Comparison of ENCODE assay signal across 24 cellular contexts in the genomic region with DNA sequence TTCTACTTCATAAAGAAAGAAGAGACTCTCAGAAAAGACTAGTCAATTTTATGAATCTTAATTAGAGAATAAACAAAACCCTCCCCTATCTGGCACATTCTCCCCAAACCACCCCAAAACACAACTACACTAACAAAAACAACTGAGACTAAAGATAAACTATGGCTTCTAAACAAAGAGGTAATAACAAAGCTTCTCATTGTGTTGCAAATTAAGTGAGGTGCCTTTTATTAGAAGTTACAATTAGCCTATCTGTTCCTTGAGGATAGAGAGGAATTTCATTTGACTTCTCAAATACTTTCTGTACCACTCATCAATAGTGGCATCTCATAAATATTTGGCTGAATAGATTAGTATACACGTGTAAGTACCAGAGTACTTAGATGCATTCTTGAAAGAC.
"Had no signal": no experiment of that assay in that cellular context is flagged by ENCODE, and none has a peak within 500 bp of the region (broad histone marks: within the 10 kb centered on the region; RNA-seq: fewer than 3 reads in every experiment).

No MANE protein-coding gene starts in this region.

- H3K4me1 Mint-ChIP-seq: activated CD4-positive, alpha-beta memory T cell treated with anti-CD3 and anti-CD28 coated beads, Interleukin-2, amount 10 ng/mL, durations not matched to agents 7 days and 5 days; activated CD4-positive, alpha-beta T cell treated with anti-CD3 and anti-CD28 coated beads for 36 hours had no signal

- H3K4me3 ChIP-seq: breast epithelium, SK-N-MC had no signal

- H3K9me3 Mint-ChIP-seq: activated CD4-positive, alpha-beta memory T cell treated with anti-CD3 and anti-CD28 coated beads, Interleukin-2, amount 10 ng/mL, durations not matched to agents 7 days and 5 days had no signal

- H3K4me1 ChIP-seq: breast epithelium had no signal

- H3K27ac Mint-ChIP-seq: activated CD4-positive, alpha-beta memory T cell treated with anti-CD3 and anti-CD28 coated beads, Interleukin-2, amount 10 ng/mL, durations not matched to agents 7 days and 5 days; activated CD4-positive, alpha-beta T cell treated with anti-CD3 and anti-CD28 coated beads for 36 hours; activated T-cell treated with anti-CD3 and anti-CD28 coated beads, Interleukin-2, amount 50 U/mL, for 72 hours; activated T-helper 2 cell treated with anti-CD3 and anti-CD28 coated beads, Interferon-gamma antibody, Interleukin-2, Interleukin-4, amounts not matched to agents 10 μg/mL and 5 μg/mL and 100 μg/mL, durations not matched to agents 14 hours and 24 hours and 36 hours had no signal

- H3K27me3 Mint-ChIP-seq: activated CD4-positive, alpha-beta memory T cell treated with anti-CD3 and anti-CD28 coated beads, Interleukin-2, amount 10 ng/mL, durations not matched to agents 7 days and 5 days; activated CD4-positive, alpha-beta T cell treated with anti-CD3 and anti-CD28 coated beads for 36 hours had no signal

- ATAC-seq: activated CD4-positive, alpha-beta T cell treated with anti-CD3 and anti-CD28 coated beads for 36 hours; activated T-cell treated with anti-CD3 and anti-CD28 coated beads, Interleukin-2, amount 50 U/mL, for 72 hours; Right ventricle myocardium inferior had no signal

- H3K27me3 ChIP-seq: breast epithelium had no signal

- H3K4me3 Mint-ChIP-seq: activated CD4-positive, alpha-beta memory T cell treated with anti-CD3 and anti-CD28 coated beads, Interleukin-2, amount 10 ng/mL, durations not matched to agents 7 days and 5 days; activated CD4-positive, alpha-beta T cell treated with anti-CD3 and anti-CD28 coated beads for 36 hours; activated T-cell treated with anti-CD3 and anti-CD28 coated beads, Interleukin-2, amount 50 U/mL, for 72 hours had no signal

- DNase-seq: activated CD4-positive, alpha-beta memory T cell treated with anti-CD3 and anti-CD28 coated beads, Interleukin-2, amount 10 ng/mL, durations not matched to agents 7 days and 5 days; activated CD4-positive, alpha-beta T cell treated with anti-CD3 and anti-CD28 coated beads for 36 hours; activated CD4-positive, alpha-beta T cell treated with anti-CD3 and anti-CD28 coated beads, Interleukin-2, amount 50 U/mL, for 1 hour; activated gamma-delta T cell treated with Interleukin-2 at 50 U/mL for 16 hours; activated naive CD4-positive, alpha-beta T cell treated with anti-CD3 and anti-CD28 coated beads, Interleukin-2, amount 50 U/mL, for 16 hours; activated T-cell treated with anti-CD3 and anti-CD28 coated beads for 4 hours; activated T-cell treated with anti-CD3 and anti-CD28 coated beads, Interleukin-2, amount 50 U/mL, for 72 hours; aorta; central memory CD4-positive, alpha-beta T cell; Karpas-422; MM.1S; NCI-H1105 treated with DMSO at 0.1 percent for 48 hours; NCI-H1436 treated with DMSO at 0.1 percent for 48 hours; NCI-H187; NCI-H2081; NCI-H510A treated with DMSO at 0.1 percent for 48 hours; NCI-H69; RPMI8226; T-helper 1 cell had no signal

- H3K9me3 ChIP-seq: breast epithelium had no signal

- H3K36me3 ChIP-seq: breast epithelium had no signal

- H3K27ac ChIP-seq: breast epithelium, SK-N-MC, VCaP had no signal
